18 cellular contexts compared by ENCODE assay signal in genomic region chr11:117673561-117673960, GRCh38.
DNase-seq lines count a peak whose midpoint lies in the region; ATAC-seq and TF ChIP-seq lines count a peak whose summit lies in the region.
"Had no signal": no experiment of that assay in that cellular context is flagged by ENCODE, and none has a peak within 500 bp of the region (broad histone marks: within the 10 kb centered on the region; RNA-seq: fewer than 3 reads in every experiment).

No MANE protein-coding gene starts in this region.

- intact Hi-C loops in activated naive CD4-positive, alpha-beta T cell treated with anti-CD3 and anti-CD28 coated beads for 36 hours (cut with micrococcal nuclease), result no loop called here

- H3K27ac Mint-ChIP-seq in activated naive CD4-positive, alpha-beta T cell treated with anti-CD3 and anti-CD28 coated beads for 36 hours, result no peak overlapping the region
- H3K27ac Mint-ChIP-seq: B cell; CD4-positive, CD25-positive, alpha-beta regulatory T cell had no signal

- H3K27me3 Mint-ChIP-seq in activated naive CD4-positive, alpha-beta T cell treated with anti-CD3 and anti-CD28 coated beads for 36 hours (ENCODE audit: low read depth), result peaks cover 3% of the 10 kb centered on the region

- no peak for TF ChIP-seq CTCF in VCaP (conservative IDR thresholded peaks at IDR 0.05)

- DNase-seq in caudate nucleus (lab: John Stamatoyannopoulos, UW), result peak in 44 of 61 donors; percentile 22 to 83 (median 56)
- peak; percentile 80 for DNase-seq in medulla oblongata (ENCODE audit: extremely low spot score)
- DNase-seq in substantia nigra (lab: John Stamatoyannopoulos, UW), result peak in 36 of 49 donors; percentile 23 to 86 (median 57)
- no peak for DNase-seq in ecto neural progenitor cell (ENCODE audit: low spot score)
- no peak for DNase-seq in activated naive CD4-positive, alpha-beta T cell treated with anti-CD3 and anti-CD28 coated beads for 36 hours
- DNase-seq: Calu3; CD4-positive, CD25-positive, alpha-beta regulatory T cell; DMS79; MG63; NCI-H1092; NCI-H1694 treated with DMSO at 0.1 percent for 48 hours; NCI-H2107; NCI-H526 treated with DMSO at 0.1 percent for 48 hours; NK-92 treated with Interleukin-12 subunit alpha and Interleukin-12 subunit beta, amount 100 ng/mL, for 24 hours; SHP77 had no signal

- peak overlapping the region; percentile 14; the same call in 1 of the 2 replicates for H3K27ac ChIP-seq in VCaP
- peak overlapping the region; percentile 97 for H3K27ac ChIP-seq in caudate nucleus (ENCODE audit: low read depth, low read length)
- H3K27ac ChIP-seq in substantia nigra (ENCODE audit: low read depth, low read length, poor library complexity, severe bottlenecking), result peak overlapping the region; percentile 96

- no peak overlapping the region for H3K4me3 Mint-ChIP-seq in activated naive CD4-positive, alpha-beta T cell treated with anti-CD3 and anti-CD28 coated beads for 36 hours
- H3K4me3 Mint-ChIP-seq: B cell; CD4-positive, CD25-positive, alpha-beta regulatory T cell had no signal

- no peaks in the 10 kb centered on the region for H3K9me3 Mint-ChIP-seq in activated naive CD4-positive, alpha-beta T cell treated with anti-CD3 and anti-CD28 coated beads for 36 hours
- H3K9me3 Mint-ChIP-seq: CD4-positive, CD25-positive, alpha-beta regulatory T cell had no signal

- no peaks in the 10 kb centered on the region for H3K36me3 Mint-ChIP-seq in activated naive CD4-positive, alpha-beta T cell treated with anti-CD3 and anti-CD28 coated beads for 36 hours (ENCODE audit: low read depth)
- H3K36me3 Mint-ChIP-seq: CD4-positive, CD25-positive, alpha-beta regulatory T cell had no signal

- ATAC-seq in GM19452 (IDR thresholded peaks at IDR 0.05; ENCODE audit: unreplicated experiment), result no peak

- CTCF ChIA-PET in activated naive CD4-positive, alpha-beta T cell treated with anti-CD3 and anti-CD28 coated beads for 36 hours (lab: Charles Lee), result no interaction called here

- no peaks in the 10 kb centered on the region for H3K4me1 Mint-ChIP-seq in activated naive CD4-positive, alpha-beta T cell treated with anti-CD3 and anti-CD28 coated beads for 36 hours (ENCODE audit: low read depth)
- H3K4me1 Mint-ChIP-seq: B cell had no signal

Comparison
In these comparisons a context has a peak if more than half of its experiments do, and no peak if none do; other contexts are left out.
1. H3K27ac ChIP-seq: peak in every context shown above with its lines; median percentile 97 in caudate nucleus; 96 in substantia nigra; 14 in VCaP.
2. DNase-seq: peak in caudate nucleus (44 of 61), medulla oblongata (single experiment) and substantia nigra (36 of 49); none in ecto neural progenitor cell (single experiment) and activated naive CD4-positive, alpha-beta T cell treated with anti-CD3 and anti-CD28 coated beads for 36 hours (single experiment).